In the genomic region with DNA sequence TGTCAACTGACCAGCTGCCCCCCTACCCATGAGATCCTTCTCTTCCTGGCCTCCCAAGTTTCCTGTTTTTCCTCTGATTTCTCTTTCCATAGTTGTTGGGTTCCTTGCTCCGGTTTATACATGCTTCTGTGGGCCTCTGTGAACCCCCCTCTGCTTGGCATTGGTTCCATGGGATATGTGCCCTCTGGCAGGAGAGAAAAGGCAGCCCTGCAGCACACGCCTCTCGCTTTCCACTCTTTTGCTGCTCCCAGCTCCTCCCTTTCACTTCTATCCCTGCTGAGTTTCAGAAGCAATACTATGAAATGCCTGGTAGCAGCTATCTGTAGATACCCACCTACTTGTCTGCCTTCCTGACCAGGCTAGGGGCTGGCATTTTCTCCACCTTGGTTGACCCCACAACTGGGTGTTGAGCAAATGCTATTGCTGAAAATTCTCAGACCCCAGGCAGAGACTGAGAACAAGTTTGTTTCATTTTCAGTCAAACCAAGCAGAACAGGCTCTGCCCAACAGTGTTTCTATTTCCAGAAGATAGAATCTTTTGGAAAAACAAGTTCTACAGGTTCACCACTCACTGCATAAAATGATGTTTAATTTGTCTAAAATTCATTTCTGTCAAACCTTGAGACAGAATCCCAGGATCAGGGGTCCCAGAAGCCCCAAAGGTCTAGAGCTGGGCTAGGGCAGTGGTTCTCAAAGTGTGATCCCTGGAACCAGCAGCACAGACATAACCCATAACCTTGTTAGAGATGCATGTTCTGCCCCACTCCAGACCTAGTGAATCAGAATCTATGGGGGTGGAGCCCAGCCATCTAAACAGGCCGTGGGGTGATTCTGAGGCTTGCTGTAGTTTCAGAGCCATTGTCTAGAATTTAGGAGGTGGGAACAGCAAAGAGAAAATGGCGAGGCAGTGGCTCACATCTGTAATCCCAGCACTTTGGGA, we compare ENCODE assay signal across 13 cellular contexts. TPM values are rescaled to one million over a fixed set of nuclear protein-coding genes. Genes with fewer than 3 reads are reported as not detected.
DNase-seq lines count a peak whose midpoint lies in the region; ATAC-seq, FAIRE-seq and TF ChIP-seq lines count a peak whose summit lies in the region.
"Had no signal": no experiment of that assay in that cellular context is flagged by ENCODE, and none has a peak within 500 bp of the region (broad histone marks: within the 10 kb centered on the region; RNA-seq: fewer than 3 reads in every experiment).

No MANE protein-coding gene starts in this region.

- peaks cover 51% of the 10 kb centered on the region for H3K36me3 ChIP-seq in bronchial epithelial cell (ENCODE audit: control insufficient read depth, insufficient read depth, low read length)
- H3K36me3 ChIP-seq in neuronal stem cell (replicated peaks in 1 of 2; ENCODE audit: control insufficient read depth in 2 of 2, insufficient read depth in 2 of 2, low read length in 2 of 2), result no peaks in the 10 kb centered on the region
- peaks cover 2 to 51% of the 10 kb centered on the region in 2 donors for H3K36me3 ChIP-seq in vagina
- no peaks in the 10 kb centered on the region for H3K36me3 ChIP-seq in WERI-Rb-1
- no peaks in the 10 kb centered on the region for H3K36me3 ChIP-seq in HAP-1 (replicated peaks)

- H3K27me3 ChIP-seq in bronchial epithelial cell (ENCODE audit: control insufficient read depth, insufficient read depth, low read length) (no peaks in the 10 kb centered on the region), neuronal stem cell (ENCODE audit: control insufficient read depth in 3 of 3, insufficient read depth in 3 of 3, low read depth in 1 of 3, low read length in 3 of 3) (peaks cover 0 to 2% (median 0%) of the 10 kb centered on the region in 3 experiments), vagina (no peaks in the 10 kb centered on the region), WERI-Rb-1 (ENCODE audit: insufficient read depth, low read depth, severe bottlenecking) (no peaks in the 10 kb centered on the region), HAP-1 (ENCODE audit: low read depth) (no peaks in the 10 kb centered on the region)

- H2AK5ac ChIP-seq in neuronal stem cell (ENCODE audit: low read depth, low read length), result no peak overlapping the region

- TF ChIP-seq POLR2A in vagina (IDR thresholded peaks at IDR 0.05), result no peak

- no peak overlapping the region for H4K8ac ChIP-seq in neuronal stem cell (ENCODE audit: low read depth, low read length)

- H2BK5ac ChIP-seq in neuronal stem cell (ENCODE audit: low read length), result no peak overlapping the region

- H3K36me3 Mint-ChIP-seq in activated naive CD8-positive, alpha-beta T cell treated with anti-CD3 and anti-CD28 coated beads for 36 hours, result no peaks in the 10 kb centered on the region
- peaks cover 2% of the 10 kb centered on the region for H3K36me3 Mint-ChIP-seq in activated naive CD8-positive, alpha-beta T cell treated with anti-CD3 and anti-CD28 coated beads, Interleukin-2, amount 50 U/mL, for 24 hours (ENCODE audit: low read depth)
- H3K36me3 Mint-ChIP-seq: CD4-positive, CD25-positive, alpha-beta regulatory T cell had no signal

- H3K27ac Mint-ChIP-seq in activated naive CD8-positive, alpha-beta T cell treated with anti-CD3 and anti-CD28 coated beads for 36 hours, result peak overlapping the region; percentile 58
- H3K27ac Mint-ChIP-seq in activated naive CD8-positive, alpha-beta T cell treated with anti-CD3 and anti-CD28 coated beads, Interleukin-2, amount 50 U/mL, for 24 hours, result no peak overlapping the region

- no peak overlapping the region for H3K23ac ChIP-seq in neuronal stem cell (ENCODE audit: low read depth, low read length, poor library complexity)

- H2BK15ac ChIP-seq in neuronal stem cell (ENCODE audit: low read length), result no peak overlapping the region

- H3K4me3 Mint-ChIP-seq in activated naive CD8-positive, alpha-beta T cell treated with anti-CD3 and anti-CD28 coated beads for 36 hours, result no peak overlapping the region
- H3K4me3 Mint-ChIP-seq in activated naive CD8-positive, alpha-beta T cell treated with anti-CD3 and anti-CD28 coated beads, Interleukin-2, amount 50 U/mL, for 24 hours, result no peak overlapping the region
- H3K4me3 Mint-ChIP-seq: CD4-positive, CD25-positive, alpha-beta regulatory T cell had no signal

- no peak overlapping the region for H4K91ac ChIP-seq in neuronal stem cell (ENCODE audit: low read depth, low read length, poor library complexity)

- H3K4me3 ChIP-seq in bronchial epithelial cell (ENCODE audit: low read depth, low read length) (no peak overlapping the region), neuronal stem cell (ENCODE audit: low read length in 2 of 2) (no peak overlapping the region), vagina (peak overlapping the region in 1 of 2 donors; percentile 15), WERI-Rb-1 (ENCODE audit: low read depth, low read length) (no peak overlapping the region), HAP-1 (no peak overlapping the region)
- H3K4me3 ChIP-seq: GM23248 had no signal

- no peak overlapping the region for H3K27ac ChIP-seq in neuronal stem cell (replicated peaks; ENCODE audit: low read length)
- H3K27ac ChIP-seq in vagina, result peak overlapping the region; percentile 63
- no peak overlapping the region for H3K27ac ChIP-seq in WERI-Rb-1
- H3K27ac ChIP-seq: GM23248 had no signal

- H3K9ac ChIP-seq in neuronal stem cell (ENCODE audit: low read depth, low read length, poor library complexity), result no peak overlapping the region
- H3K9ac ChIP-seq: GM23248 had no signal

- H3K4me2 ChIP-seq in neuronal stem cell (ENCODE audit: insufficient read depth, low read length, poor library complexity, severe bottlenecking), result no peak overlapping the region

- TF ChIP-seq CTCF in bronchial epithelial cell (IDR thresholded peaks at IDR 0.05; ENCODE audit: insufficient read depth, low read length, severe bottlenecking) (no peak), vagina (IDR thresholded peaks at IDR 0.05) (no peak), WERI-Rb-1 (IDR thresholded peaks at IDR 0.05; ENCODE audit: low read depth, low read length) (no peak)

- H2BK120ac ChIP-seq in neuronal stem cell (ENCODE audit: low read depth, low read length), result no peak overlapping the region

- no peaks in the 10 kb centered on the region for H3K27me3 Mint-ChIP-seq in activated naive CD8-positive, alpha-beta T cell treated with anti-CD3 and anti-CD28 coated beads for 36 hours
- no peaks in the 10 kb centered on the region for H3K27me3 Mint-ChIP-seq in activated naive CD8-positive, alpha-beta T cell treated with anti-CD3 and anti-CD28 coated beads, Interleukin-2, amount 50 U/mL, for 24 hours
- H3K27me3 Mint-ChIP-seq: CD4-positive, CD25-positive, alpha-beta regulatory T cell had no signal

- FAIRE-seq in bronchial epithelial cell (lab: Jason Lieb, UNC), result peak; percentile 18

- H3K79me1 ChIP-seq in neuronal stem cell (ENCODE audit: low read depth, low read length), result peaks cover 2% of the 10 kb centered on the region

- no peaks in the 10 kb centered on the region for H3K9me3 ChIP-seq in neuronal stem cell (replicated peaks in 1 of 2; ENCODE audit: control insufficient read depth in 2 of 2, insufficient read depth in 1 of 2, low read depth in 1 of 2, low read length in 2 of 2)
- H3K9me3 ChIP-seq in vagina, result no peaks in the 10 kb centered on the region
- H3K9me3 ChIP-seq in WERI-Rb-1 (ENCODE audit: severe bottlenecking), result no peaks in the 10 kb centered on the region
- H3K9me3 ChIP-seq in HAP-1, result no peaks in the 10 kb centered on the region

- H3K4ac ChIP-seq in neuronal stem cell (ENCODE audit: low read length), result no peak overlapping the region

- no peak for DNase-seq in activated naive CD8-positive, alpha-beta T cell treated with anti-CD3 and anti-CD28 coated beads for 36 hours
- no peak for DNase-seq in activated naive CD8-positive, alpha-beta T cell treated with anti-CD3 and anti-CD28 coated beads, Interleukin-2, amount 50 U/mL, for 24 hours
- DNase-seq in bronchial epithelial cell (ENCODE audit: low read depth) (no peak), neuronal stem cell (ENCODE audit: low spot score) (no peak), vagina (ENCODE audit: extremely low spot score in 2 of 2) (no peak), WERI-Rb-1 (no peak), HAP-1 (ENCODE audit: low spot score in 2 of 2) (no peak), H4 (ENCODE audit: low spot score) (no peak)
- DNase-seq: activated CD8-positive, alpha-beta memory T cell treated with anti-CD3 and anti-CD28 coated beads for 24 hours; CD4-positive, CD25-positive, alpha-beta regulatory T cell; central memory CD4-positive, alpha-beta T cell; GM23248; NCI-H1048 had no signal

- intact Hi-C loops in vagina (cut with DNase I), result no loop called here

- no peaks in the 10 kb centered on the region for H3K9me3 Mint-ChIP-seq in activated naive CD8-positive, alpha-beta T cell treated with anti-CD3 and anti-CD28 coated beads for 36 hours
- H3K9me3 Mint-ChIP-seq in activated naive CD8-positive, alpha-beta T cell treated with anti-CD3 and anti-CD28 coated beads, Interleukin-2, amount 50 U/mL, for 24 hours, result no peaks in the 10 kb centered on the region

- in situ Hi-C loops in HAP-1 (cut with MboI; ENCODE audit: low sequenced_read_pairs), result no loop called here

- no peak for ATAC-seq in activated naive CD8-positive, alpha-beta T cell treated with anti-CD3 and anti-CD28 coated beads, Interleukin-2, amount 50 U/mL, for 24 hours

- no CpG with 5 or more reads among the region's 5 CpGs for WGBS in neuronal stem cell (ENCODE audit: extremely low coverage in 2 of 2, insufficient read length in 2 of 2, insufficient replicate concordance in 1 of 2), 2 donors

- H3K4me1 Mint-ChIP-seq in activated naive CD8-positive, alpha-beta T cell treated with anti-CD3 and anti-CD28 coated beads for 36 hours, result peaks cover 12% of the 10 kb centered on the region
- H3K4me1 Mint-ChIP-seq in activated naive CD8-positive, alpha-beta T cell treated with anti-CD3 and anti-CD28 coated beads, Interleukin-2, amount 50 U/mL, for 24 hours, result peaks cover 11% of the 10 kb centered on the region

- H3K18ac ChIP-seq in neuronal stem cell (ENCODE audit: low read length), result no peak overlapping the region

- no peak overlapping the region for H2BK12ac ChIP-seq in neuronal stem cell (ENCODE audit: low read length)

- H2AFZ ChIP-seq in neuronal stem cell (ENCODE audit: low read length), result peak overlapping the region; percentile 12
- H2AFZ ChIP-seq: GM23248 had no signal

- peaks cover 2 to 5% of the 10 kb centered on the region in 2 donors for H3K4me1 ChIP-seq in neuronal stem cell (ENCODE audit: control insufficient read depth in 2 of 2, insufficient read depth in 1 of 2, low read depth in 1 of 2, low read length in 2 of 2)
- H3K4me1 ChIP-seq in vagina, result peaks cover 51% of the 10 kb centered on the region
- no peaks in the 10 kb centered on the region for H3K4me1 ChIP-seq in HAP-1

- no peak overlapping the region for H3K14ac ChIP-seq in neuronal stem cell (ENCODE audit: low read length)

RNA-seq across cellular contexts. Expression of a gene that starts 13.4 kb away (rescaled TPM):
- 10 to 100 TPM; 18.1 to 19.8 TPM for total RNA-seq in activated naive CD8-positive, alpha-beta T cell treated with anti-CD3 and anti-CD28 coated beads for 36 hours
- 701 and 871 TPM in 2 replicates for total RNA-seq in bronchial epithelial cell
- 41.7 TPM for polyA plus RNA-seq in neuronal stem cell (2013, experiment 1 of 2)
- 42.5 TPM for polyA plus RNA-seq in neuronal stem cell (2013, experiment 2 of 2)
- total RNA-seq in vagina, result 165 TPM
- total RNA-seq in H4 (2014; rRNA removed; shearing (Covaris generic)), result 286 and 301 TPM in 2 replicates

RNA-seq across cellular contexts. Expression of a gene that starts 21.7 kb away (rescaled TPM):
- 1 to 10 TPM in 1 of 2 experiments, under 1 TPM in 1; 0.74 to 1.2 TPM for total RNA-seq in activated naive CD8-positive, alpha-beta T cell treated with anti-CD3 and anti-CD28 coated beads for 36 hours
- total RNA-seq in bronchial epithelial cell (0.13 TPM in 1 of 2 replicates, not detected in the other), vagina (not detected)
- polyA plus RNA-seq in neuronal stem cell (2013, experiment 1 of 2), result 0.15 TPM
- 0.15 TPM for polyA plus RNA-seq in neuronal stem cell (2013, experiment 2 of 2)
- not detected in 2 replicates for total RNA-seq in H4 (2014; rRNA removed; shearing (Covaris generic))
- total RNA-seq: GM23248 had no signal
- polyA plus RNA-seq: CD4-positive, CD25-positive, alpha-beta regulatory T cell had no signal

RNA-seq across cellular contexts. Expression of a gene that starts 42.2 kb away (rescaled TPM):
- 10 to 100 TPM in 1 of 2 experiments, 1 to 10 TPM in 1; 9.8 to 11.3 TPM for total RNA-seq in activated naive CD8-positive, alpha-beta T cell treated with anti-CD3 and anti-CD28 coated beads for 36 hours
- 13.2 and 15.1 TPM in 2 replicates for total RNA-seq in bronchial epithelial cell
- 14.0 TPM for polyA plus RNA-seq in neuronal stem cell (2013, experiment 1 of 2)
- 13.1 TPM for polyA plus RNA-seq in neuronal stem cell (2013, experiment 2 of 2)
- total RNA-seq in vagina, result 44.7 TPM
- 14.3 and 14.6 TPM in 2 replicates for total RNA-seq in H4 (2014; rRNA removed; shearing (Covaris generic))

RNA-seq across cellular contexts. Expression of a gene that starts 42.5 kb away (rescaled TPM):
- total RNA-seq in activated naive CD8-positive, alpha-beta T cell treated with anti-CD3 and anti-CD28 coated beads for 36 hours, result 10 to 100 TPM; 21.5 to 23.3 TPM
- 79.2 and 95.4 TPM in 2 replicates for total RNA-seq in bronchial epithelial cell
- polyA plus RNA-seq in neuronal stem cell (2013, experiment 1 of 2), result 7.8 TPM
- polyA plus RNA-seq in neuronal stem cell (2013, experiment 2 of 2), result 8.5 TPM
- total RNA-seq in vagina, result 62.1 TPM
- 13.1 and 14.1 TPM in 2 replicates for total RNA-seq in H4 (2014; rRNA removed; shearing (Covaris generic))
